1 cellular context compared by ENCODE assay signal in genomic region chr21:44836666-44837471, GRCh38.
A peak's percentile ranks its signal among the peaks of the same experiment; 100 is the strongest.
TF ChIP-seq lines count a peak whose summit lies in the region.

No MANE protein-coding gene starts in this region.

TF ChIP-seq in HepG2, 621 proteins besides CTCF, POLR2A, EP300 and RAD21 (continued from another document and continues in another):
- no peak for TF ChIP-seq ZNF710 (CRISPR knock-in tag; IDR thresholded peaks at IDR 0.05; ENCODE audit: borderline replicate concordance)
- TF ChIP-seq MTA1 (CRISPR knock-in tag; IDR thresholded peaks at IDR 0.05; ENCODE audit: borderline replicate concordance), result no peak
- TF ChIP-seq KLF6 (CRISPR knock-in tag; IDR thresholded peaks at IDR 0.05), result 0 out of 2 replicates have a peak, but pooled peaks have one; percentile 33
- TF ChIP-seq SRSF4 (IDR thresholded peaks at IDR 0.05; ENCODE audit: low read depth, low read length, poor library complexity, severe bottlenecking), result no peak
- no peak for TF ChIP-seq THAP7 (CRISPR knock-in tag; IDR thresholded peaks at IDR 0.05)
- TF ChIP-seq THYN1 (CRISPR knock-in tag; IDR thresholded peaks at IDR 0.05; ENCODE audit: borderline replicate concordance, low read depth), result no peak
- no peak for TF ChIP-seq ZNF720 (CRISPR knock-in tag; IDR thresholded peaks at IDR 0.05)
- no peak for TF ChIP-seq ZNF781 (CRISPR knock-in tag; IDR thresholded peaks at IDR 0.05; ENCODE audit: borderline replicate concordance, not compliant biosample characterization)
- TF ChIP-seq MLX (CRISPR knock-in tag; IDR thresholded peaks at IDR 0.05), result no peak
- TF ChIP-seq REXO4 (CRISPR knock-in tag; IDR thresholded peaks at IDR 0.05; ENCODE audit: borderline replicate concordance), result no peak
- no peak for TF ChIP-seq TRAFD1 (CRISPR knock-in tag; IDR thresholded peaks at IDR 0.05; ENCODE audit: borderline replicate concordance)
- TF ChIP-seq ZNF121 (CRISPR knock-in tag; IDR thresholded peaks at IDR 0.05), result no peak
- no peak for TF ChIP-seq YEATS2 (CRISPR knock-in tag; IDR thresholded peaks at IDR 0.05; ENCODE audit: borderline replicate concordance)
- 0 out of 2 replicates have a peak, but pooled peaks have one; percentile 23 for TF ChIP-seq ARNT2 (CRISPR knock-in tag; IDR thresholded peaks at IDR 0.05; ENCODE audit: low read depth)
- no peak for TF ChIP-seq TARDBP (CRISPR knock-in tag; IDR thresholded peaks at IDR 0.05)
- no peak for TF ChIP-seq ZNF572 (CRISPR knock-in tag; IDR thresholded peaks at IDR 0.05)
- no peak for TF ChIP-seq ZNF232 (CRISPR knock-in tag; IDR thresholded peaks at IDR 0.05; ENCODE audit: borderline replicate concordance)
- TF ChIP-seq PRDM15 (CRISPR knock-in tag; IDR thresholded peaks at IDR 0.05), result no peak
- TF ChIP-seq MAZ (IDR thresholded peaks at IDR 0.05; ENCODE audit: borderline replicate concordance, low read depth, low read length), result no peak
- TF ChIP-seq MAZ (CRISPR knock-in tag; IDR thresholded peaks at IDR 0.05; ENCODE audit: low read depth), result no peak
- TF ChIP-seq ZNF205 (CRISPR knock-in tag; IDR thresholded peaks at IDR 0.05), result no peak
- no peak for TF ChIP-seq GATAD1 (CRISPR knock-in tag; IDR thresholded peaks at IDR 0.05)
- TF ChIP-seq ZFY (CRISPR knock-in tag; IDR thresholded peaks at IDR 0.05), result peak; percentile 9; the same call in 1 of the 2 replicates
- no peak for TF ChIP-seq HIC2 (CRISPR knock-in tag; IDR thresholded peaks at IDR 0.05; ENCODE audit: low read depth)
- no peak for TF ChIP-seq KDM5A (IDR thresholded peaks at IDR 0.05; ENCODE audit: borderline replicate concordance, low read length)
- TF ChIP-seq SNRNP70 (IDR thresholded peaks at IDR 0.05; ENCODE audit: low read depth, low read length), result no peak
- no peak for TF ChIP-seq TRIM22 (IDR thresholded peaks at IDR 0.05)
- TF ChIP-seq SKI (IDR thresholded peaks at IDR 0.05; ENCODE audit: partially characterized antibody), result peak; percentile 24
- 0 out of 2 replicates have a peak, but pooled peaks have one; percentile 46 for TF ChIP-seq YEATS4 (CRISPR knock-in tag; IDR thresholded peaks at IDR 0.05; ENCODE audit: borderline replicate concordance)
- TF ChIP-seq TP53 (CRISPR knock-in tag; conservative IDR thresholded peaks at IDR 0.05), result no peak
- TF ChIP-seq ATAD3A (CRISPR knock-in tag; IDR thresholded peaks at IDR 0.05), result no peak
- 0 out of 2 replicates have a peak, but pooled peaks have one; percentile 57 for TF ChIP-seq ZNF616 (CRISPR knock-in tag; IDR thresholded peaks at IDR 0.05; ENCODE audit: low read depth)
- no peak for TF ChIP-seq CAMTA2 (CRISPR knock-in tag; IDR thresholded peaks at IDR 0.05; ENCODE audit: borderline replicate concordance)
- peak; percentile 61 for TF ChIP-seq MNT (IDR thresholded peaks at IDR 0.05)
- TF ChIP-seq ERF (CRISPR knock-in tag; IDR thresholded peaks at IDR 0.05), result no peak
- TF ChIP-seq ZNF891 (CRISPR knock-in tag; IDR thresholded peaks at IDR 0.05), result no peak
- no peak for TF ChIP-seq GMEB2 (CRISPR knock-in tag; IDR thresholded peaks at IDR 0.05; ENCODE audit: low read depth)
- peak; percentile 49; the same call in 1 of the 2 replicates for TF ChIP-seq MXD4 (CRISPR knock-in tag; IDR thresholded peaks at IDR 0.05)
- no peak for TF ChIP-seq CC2D1A (CRISPR knock-in tag; IDR thresholded peaks at IDR 0.05)
- no peak for TF ChIP-seq IRX3 (CRISPR knock-in tag; IDR thresholded peaks at IDR 0.05; ENCODE audit: borderline replicate concordance, low read depth)
- TF ChIP-seq ZNF292 (CRISPR knock-in tag; IDR thresholded peaks at IDR 0.05; ENCODE audit: borderline replicate concordance, low read depth), result no peak
- no peak for TF ChIP-seq ZNF451 (CRISPR knock-in tag; IDR thresholded peaks at IDR 0.05)
- no peak for TF ChIP-seq MEIS2 (CRISPR knock-in tag; IDR thresholded peaks at IDR 0.05)
- no peak for TF ChIP-seq ZNF274 (CRISPR knock-in tag; IDR thresholded peaks at IDR 0.05)
- no peak for TF ChIP-seq RELA (CRISPR knock-in tag; IDR thresholded peaks at IDR 0.05)
- no peak for TF ChIP-seq KLF12 (CRISPR knock-in tag; IDR thresholded peaks at IDR 0.05; ENCODE audit: borderline replicate concordance)
- no peak for TF ChIP-seq ZNF644 (CRISPR knock-in tag; IDR thresholded peaks at IDR 0.05; ENCODE audit: low read depth)
- TF ChIP-seq ZFP36 (IDR thresholded peaks at IDR 0.05; ENCODE audit: borderline replicate concordance, low read depth, low read length, partially characterized antibody), result no peak
- TF ChIP-seq ETV5 (CRISPR knock-in tag; IDR thresholded peaks at IDR 0.05; ENCODE audit: borderline replicate concordance), result no peak
- no peak for TF ChIP-seq ZNF484 (CRISPR knock-in tag; IDR thresholded peaks at IDR 0.05; ENCODE audit: borderline replicate concordance, low read depth)
- TF ChIP-seq CREBL2 (CRISPR knock-in tag; IDR thresholded peaks at IDR 0.05; ENCODE audit: borderline replicate concordance), result no peak
- peak; percentile 96; the same call in 1 of the 2 replicates for TF ChIP-seq THRA (CRISPR knock-in tag; IDR thresholded peaks at IDR 0.05; ENCODE audit: borderline replicate concordance)
- no peak for TF ChIP-seq GATAD2A (CRISPR knock-in tag; IDR thresholded peaks at IDR 0.05)
- TF ChIP-seq MTF1 (CRISPR knock-in tag; IDR thresholded peaks at IDR 0.05), result no peak
